In genomic region chr1:168069384-168069783, GRCh38 we compare ENCODE assay signal across 26 cellular contexts.
"Had no signal": no experiment of that assay in that cellular context is flagged by ENCODE, and none has a peak within 500 bp of the region (broad histone marks: within the 10 kb centered on the region; RNA-seq: fewer than 3 reads in every experiment).

No MANE protein-coding gene starts in this region.

- H3K4me1 Mint-ChIP-seq: activated B cell treated with CpG ODN at 0.5 μM for 24 hours; activated CD4-positive, alpha-beta T cell treated with anti-CD3 and anti-CD28 coated beads, Interleukin-2, amount 10 ng/mL, durations not matched to agents 24 days and 14 days; activated CD8-positive, alpha-beta memory T cell treated with anti-CD3 and anti-CD28 coated beads, Interleukin-2, amount 10 ng/mL, durations not matched to agents 7 days and 5 days; activated naive CD8-positive, alpha-beta T cell treated with anti-CD3 and anti-CD28 coated beads, Interleukin-2, amount 10 ng/mL, durations not matched to agents 7 days and 5 days; activated T-helper 17 cell treated with anti-CD3 and anti-CD28 coated beads, Interleukin-2, amount 50 U/mL, for 72 hours had no signal

- H3K4me3 Mint-ChIP-seq: activated B cell treated with CpG ODN at 0.5 μM for 24 hours; activated CD4-positive, alpha-beta T cell treated with anti-CD3 and anti-CD28 coated beads, Interleukin-2, amount 10 ng/mL, durations not matched to agents 24 days and 14 days; activated CD8-positive, alpha-beta memory T cell treated with anti-CD3 and anti-CD28 coated beads, Interleukin-2, amount 10 ng/mL, durations not matched to agents 7 days and 5 days; activated naive CD8-positive, alpha-beta T cell treated with anti-CD3 and anti-CD28 coated beads, Interleukin-2, amount 10 ng/mL, durations not matched to agents 7 days and 5 days; activated T-cell treated with anti-CD3 and anti-CD28 coated beads, Interleukin-2, amount 50 U/mL, for 4 hours; activated T-helper 17 cell treated with anti-CD3 and anti-CD28 coated beads, Interleukin-2, amount 50 U/mL, for 72 hours; T-helper 17 cell had no signal

- ATAC-seq: activated CD8-positive, alpha-beta memory T cell treated with anti-CD3 and anti-CD28 coated beads, Interleukin-2, amount 10 ng/mL, durations not matched to agents 7 days and 5 days; activated T-cell treated with anti-CD3 and anti-CD28 coated beads, Interleukin-2, amount 50 U/mL, for 4 hours; activated T-helper 17 cell treated with anti-CD3 and anti-CD28 coated beads, Interleukin-2, amount 50 U/mL, for 72 hours; T-helper 17 cell had no signal

- H3K27ac Mint-ChIP-seq: activated B cell treated with CpG ODN at 0.5 μM for 24 hours; activated CD4-positive, alpha-beta T cell treated with anti-CD3 and anti-CD28 coated beads, Interleukin-2, amount 10 ng/mL, durations not matched to agents 24 days and 14 days; activated CD8-positive, alpha-beta memory T cell treated with anti-CD3 and anti-CD28 coated beads, Interleukin-2, amount 10 ng/mL, durations not matched to agents 7 days and 5 days; activated naive CD8-positive, alpha-beta T cell treated with anti-CD3 and anti-CD28 coated beads, Interleukin-2, amount 10 ng/mL, durations not matched to agents 7 days and 5 days; activated T-helper 17 cell treated with anti-CD3 and anti-CD28 coated beads, Interleukin-2, amount 50 U/mL, for 72 hours; T-helper 17 cell had no signal

- DNase-seq: activated B cell treated with CpG ODN at 0.5 μM for 24 hours; activated CD4-positive, alpha-beta T cell treated with anti-CD3 and anti-CD28 coated beads for 1 hour; activated CD4-positive, alpha-beta T cell treated with anti-CD3 and anti-CD28 coated beads, Interleukin-2, amount 10 ng/mL, durations not matched to agents 24 days and 14 days; activated CD4-positive, alpha-beta T cell treated with anti-CD3 and anti-CD28 coated beads, Interleukin-2, amount 50 U/mL, for 48 hours; activated CD8-positive, alpha-beta memory T cell treated with anti-CD3 and anti-CD28 coated beads, Interleukin-2, amount 10 ng/mL, durations not matched to agents 7 days and 5 days; activated gamma-delta T cell; activated naive CD4-positive, alpha-beta T cell treated with anti-CD3 and anti-CD28 coated beads, Interleukin-2, amount 50 U/mL, for 16 hours; activated naive CD8-positive, alpha-beta T cell treated with anti-CD3 and anti-CD28 coated beads, Interleukin-2, amount 10 ng/mL, durations not matched to agents 7 days and 5 days; activated T-cell treated with anti-CD3 and anti-CD28 coated beads, Interleukin-2, amount 50 U/mL, for 4 hours; adrenal gland; anterior cingulate cortex; caudate nucleus; NCI-H1105; NCI-H1436; NCI-H1694 treated with DMSO at 0.1 percent for 48 hours; NCI-H2029 treated with DMSO at 0.1 percent for 48 hours; NCI-H510A treated with DMSO at 0.1 percent for 48 hours; NCI-H69; NK-92 treated with Interleukin-12 subunit alpha and Interleukin-12 subunit beta, amount 100 ng/mL, for 24 hours; Peyer's patch; Right ventricle myocardium superior; SJCRH30; T-helper 17 cell; T-helper 9 cell had no signal

- H3K27me3 Mint-ChIP-seq: activated B cell treated with CpG ODN at 0.5 μM for 24 hours; activated CD4-positive, alpha-beta T cell treated with anti-CD3 and anti-CD28 coated beads, Interleukin-2, amount 10 ng/mL, durations not matched to agents 24 days and 14 days; activated CD8-positive, alpha-beta memory T cell treated with anti-CD3 and anti-CD28 coated beads, Interleukin-2, amount 10 ng/mL, durations not matched to agents 7 days and 5 days; activated naive CD8-positive, alpha-beta T cell treated with anti-CD3 and anti-CD28 coated beads, Interleukin-2, amount 10 ng/mL, durations not matched to agents 7 days and 5 days; activated T-helper 17 cell treated with anti-CD3 and anti-CD28 coated beads, Interleukin-2, amount 50 U/mL, for 72 hours; T-helper 17 cell had no signal

- H3K9me3 Mint-ChIP-seq: activated B cell treated with CpG ODN at 0.5 μM for 24 hours; activated CD4-positive, alpha-beta T cell treated with anti-CD3 and anti-CD28 coated beads, Interleukin-2, amount 10 ng/mL, durations not matched to agents 24 days and 14 days; activated naive CD8-positive, alpha-beta T cell treated with anti-CD3 and anti-CD28 coated beads, Interleukin-2, amount 10 ng/mL, durations not matched to agents 7 days and 5 days; activated T-cell treated with anti-CD3 and anti-CD28 coated beads, Interleukin-2, amount 50 U/mL, for 4 hours; activated T-helper 17 cell treated with anti-CD3 and anti-CD28 coated beads, Interleukin-2, amount 50 U/mL, for 72 hours had no signal

- H3K4me3 ChIP-seq: adrenal gland, breast epithelium, Peyer's patch, SJCRH30 had no signal
